31 cellular contexts compared by ENCODE assay signal in the genomic region with DNA sequence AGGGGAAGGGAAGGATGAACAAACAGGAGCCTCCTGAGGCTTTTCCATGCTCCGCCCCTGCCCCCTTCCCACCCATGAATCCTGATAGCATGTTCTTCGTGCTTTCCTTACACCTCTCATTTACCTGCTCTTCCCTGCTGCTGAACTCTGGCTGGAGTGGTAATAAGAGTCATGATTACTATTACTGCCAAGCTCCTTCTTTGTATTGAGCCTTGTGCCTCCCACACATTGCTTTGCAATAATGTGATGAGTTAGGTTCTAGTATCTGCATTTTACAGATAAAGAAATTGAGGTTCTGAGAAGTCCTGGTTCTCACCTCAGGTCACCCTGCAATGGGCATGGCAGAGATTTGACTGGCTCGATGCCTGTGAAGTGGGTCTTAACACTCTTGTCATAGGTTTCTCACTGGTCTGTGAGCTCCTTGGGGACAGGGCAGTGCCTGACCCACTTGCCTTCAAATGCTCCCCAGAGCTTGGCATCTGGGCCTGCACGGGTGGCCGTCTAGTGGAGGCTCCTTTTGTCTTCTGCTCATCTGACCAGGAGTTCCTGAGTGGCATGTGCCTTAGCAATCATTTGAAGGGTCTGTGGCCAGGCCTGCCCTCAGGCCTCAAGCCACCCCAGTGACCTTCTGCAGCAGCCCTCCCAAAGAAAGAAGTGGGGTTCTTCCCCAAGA.
"Had no signal": no experiment of that assay in that cellular context is flagged by ENCODE, and none has a peak within 500 bp of the region (broad histone marks: within the 10 kb centered on the region; RNA-seq: fewer than 3 reads in every experiment).

No MANE protein-coding gene starts in this region.

- H3K4me3 Mint-ChIP-seq: activated naive CD4-positive, alpha-beta T cell treated with anti-CD3 and anti-CD28 coated beads for 36 hours; activated naive CD8-positive, alpha-beta T cell treated with anti-CD3 and anti-CD28 coated beads, Interleukin-2, amount 10 ng/mL, durations not matched to agents 7 days and 5 days; nephron progenitor cell; stimulated activated naive B cell treated with anti-CD40 and anti-IgM and Interleukin-4, amounts not matched to agents 10 μg/mL and 1 μg/mL and 100 μg/mL, for 72 hours had no signal

- H3K4me1 ChIP-seq: pancreas had no signal

- H3K36me3 ChIP-seq: breast epithelium, esophagus squamous epithelium, gastrocnemius medialis, pancreas, prostate gland, sigmoid colon, stomach, thyroid gland had no signal

- H2AFZ ChIP-seq: hepatocyte had no signal

- H3K4me3 ChIP-seq: breast epithelium, esophagus squamous epithelium, gastrocnemius medialis, hepatocyte, pancreas, prostate gland, sigmoid colon, stomach, thyroid gland had no signal

- ATAC-seq: gastrocnemius medialis; left colon; pancreas; stimulated activated naive B cell treated with anti-CD40 and anti-IgM and Interleukin-4, amounts not matched to agents 10 μg/mL and 1 μg/mL and 100 μg/mL, for 72 hours had no signal

- DNase-seq: activated CD4-positive, alpha-beta T cell treated with anti-CD3 and anti-CD28 coated beads for 4 hours; activated CD4-positive, alpha-beta T cell treated with anti-CD3 and anti-CD28 coated beads, Interleukin-2, amount 50 U/mL, for 4 hours; activated effector memory CD4-positive, alpha-beta T cell treated with Interleukin-2 at 50 U/mL for 16 hours; activated naive CD4-positive, alpha-beta T cell treated with anti-CD3 and anti-CD28 coated beads for 36 hours; activated naive CD8-positive, alpha-beta T cell treated with anti-CD3 and anti-CD28 coated beads, Interleukin-2, amount 10 ng/mL, durations not matched to agents 7 days and 5 days; amniotic stem cell; central memory CD4-positive, alpha-beta T cell; dermis blood vessel endothelial cell; effector CD4-positive, alpha-beta T cell; esophagus squamous epithelium; gastrocnemius medialis; glutamatergic neuron; left colon; mammary epithelial cell; nephron progenitor cell; pancreas; retina; sigmoid colon; small intestine; stimulated activated CD4-positive, alpha-beta T cell treated with anti-CD3 and anti-CD28 coated beads, Interleukin-1b, Interleukin-23, amount 100 ng/mL, for 48 hours; stimulated activated CD4-positive, alpha-beta T cell treated with anti-CD3 and anti-CD28 coated beads, Interleukin-4, amount 100 ng/mL, for 4 hours; stimulated activated CD8-positive, alpha-beta memory T cell treated with anti-CD3 and anti-CD28 coated beads, Interleukin-4, amount 100 ng/mL, for 48 hours; stimulated activated naive B cell treated with anti-CD40 and anti-IgM and Interleukin-4, amounts not matched to agents 10 μg/mL and 1 μg/mL and 100 μg/mL, for 72 hours; stomach; T-helper 9 cell; thyroid gland had no signal

- H3K27ac ChIP-seq: breast epithelium, epithelial cell of prostate, esophagus squamous epithelium, gastrocnemius medialis, hepatocyte, pancreas, prostate gland, sigmoid colon, stomach, thyroid gland, VCaP had no signal

- H3K4me2 ChIP-seq: hepatocyte had no signal

- H3K9me3 ChIP-seq: breast epithelium, esophagus squamous epithelium, gastrocnemius medialis, pancreas, prostate gland, sigmoid colon, stomach, thyroid gland had no signal

- H3K36me3 Mint-ChIP-seq: activated naive CD8-positive, alpha-beta T cell treated with anti-CD3 and anti-CD28 coated beads, Interleukin-2, amount 10 ng/mL, durations not matched to agents 7 days and 5 days; stimulated activated naive B cell treated with anti-CD40 and anti-IgM and Interleukin-4, amounts not matched to agents 10 μg/mL and 1 μg/mL and 100 μg/mL, for 72 hours had no signal

- H3K27ac Mint-ChIP-seq: activated naive CD4-positive, alpha-beta T cell treated with anti-CD3 and anti-CD28 coated beads for 36 hours; activated naive CD8-positive, alpha-beta T cell treated with anti-CD3 and anti-CD28 coated beads, Interleukin-2, amount 10 ng/mL, durations not matched to agents 7 days and 5 days; nephron progenitor cell; stimulated activated naive B cell treated with anti-CD40 and anti-IgM and Interleukin-4, amounts not matched to agents 10 μg/mL and 1 μg/mL and 100 μg/mL, for 72 hours had no signal

- H3K9me3 Mint-ChIP-seq: activated naive CD4-positive, alpha-beta T cell treated with anti-CD3 and anti-CD28 coated beads for 36 hours; activated naive CD8-positive, alpha-beta T cell treated with anti-CD3 and anti-CD28 coated beads, Interleukin-2, amount 10 ng/mL, durations not matched to agents 7 days and 5 days; nephron progenitor cell; stimulated activated naive B cell treated with anti-CD40 and anti-IgM and Interleukin-4, amounts not matched to agents 10 μg/mL and 1 μg/mL and 100 μg/mL, for 72 hours had no signal

- H3K27me3 ChIP-seq: breast epithelium, gastrocnemius medialis, hepatocyte, pancreas, sigmoid colon, stomach, thyroid gland had no signal

- H3K79me2 ChIP-seq: hepatocyte had no signal
